ENCODE assay signal across 19 cellular contexts in genomic region chr11:77547047-77547836, GRCh38. TPM values are rescaled to one million over a fixed set of nuclear protein-coding genes. Genes with fewer than 3 reads are reported as not detected.
"Had no signal": no experiment of that assay in that cellular context is flagged by ENCODE, and none has a peak within 500 bp of the region (broad histone marks: within the 10 kb centered on the region; RNA-seq: fewer than 3 reads in every experiment).

No MANE protein-coding gene starts in this region.

- H3K36me3 ChIP-seq: esophagus muscularis mucosa, heart left ventricle, thoracic aorta, uterus had no signal

- H3K27me3 ChIP-seq: esophagus muscularis mucosa, foreskin keratinocyte, heart left ventricle, uterus had no signal

- ATAC-seq: activated CD8-positive, alpha-beta T cell treated with anti-CD3 and anti-CD28 coated beads for 36 hours; activated naive CD8-positive, alpha-beta T cell treated with anti-CD3 and anti-CD28 coated beads, Interleukin-2, amount 50 U/mL, for 24 hours; foreskin keratinocyte; heart left ventricle; naive thymus-derived CD4-positive, alpha-beta T cell had no signal

- H3K27ac ChIP-seq: esophagus muscularis mucosa, foreskin keratinocyte, heart left ventricle, thoracic aorta had no signal

- H3K27ac Mint-ChIP-seq: activated CD8-positive, alpha-beta T cell treated with anti-CD3 and anti-CD28 coated beads for 36 hours; activated naive CD4-positive, alpha-beta T cell treated with anti-CD3 and anti-CD28 coated beads, Interleukin-2, amount 50 U/mL, for 24 hours; activated naive CD8-positive, alpha-beta T cell treated with anti-CD3 and anti-CD28 coated beads, Interleukin-2, amount 50 U/mL, for 24 hours; activated T-helper 2 cell treated with anti-CD3 and anti-CD28 coated beads, Interferon-gamma antibody, Interleukin-2, Interleukin-4, amounts not matched to agents 10 μg/mL and 5 μg/mL and 100 μg/mL, durations not matched to agents 14 hours and 24 hours and 36 hours; naive thymus-derived CD4-positive, alpha-beta T cell; T-helper 1 cell treated with Interleukin-12 subunit alpha and Interleukin-12 subunit beta and Interleukin-4 antibody, amounts not matched to agents 30 μg/mL and 1 μg/mL, for 36 hours had no signal

- H3K9me3 Mint-ChIP-seq: activated CD8-positive, alpha-beta T cell treated with anti-CD3 and anti-CD28 coated beads for 36 hours; activated naive CD4-positive, alpha-beta T cell treated with anti-CD3 and anti-CD28 coated beads, Interleukin-2, amount 50 U/mL, for 24 hours; activated naive CD8-positive, alpha-beta T cell treated with anti-CD3 and anti-CD28 coated beads, Interleukin-2, amount 50 U/mL, for 24 hours; activated T-helper 2 cell treated with anti-CD3 and anti-CD28 coated beads, Interferon-gamma antibody, Interleukin-2, Interleukin-4, amounts not matched to agents 10 μg/mL and 5 μg/mL and 100 μg/mL, durations not matched to agents 14 hours and 24 hours and 36 hours; mesothelial cell of epicardium; naive thymus-derived CD4-positive, alpha-beta T cell; T-helper 1 cell treated with Interleukin-12 subunit alpha and Interleukin-12 subunit beta and Interleukin-4 antibody, amounts not matched to agents 30 μg/mL and 1 μg/mL, for 36 hours had no signal

- H3K4me1 ChIP-seq: foreskin keratinocyte, uterus had no signal

- H3K4me3 Mint-ChIP-seq: activated CD8-positive, alpha-beta T cell treated with anti-CD3 and anti-CD28 coated beads for 36 hours; activated naive CD4-positive, alpha-beta T cell treated with anti-CD3 and anti-CD28 coated beads, Interleukin-2, amount 50 U/mL, for 24 hours; activated naive CD8-positive, alpha-beta T cell treated with anti-CD3 and anti-CD28 coated beads, Interleukin-2, amount 50 U/mL, for 24 hours; mesothelial cell of epicardium; naive thymus-derived CD4-positive, alpha-beta T cell; T-helper 1 cell treated with Interleukin-12 subunit alpha and Interleukin-12 subunit beta and Interleukin-4 antibody, amounts not matched to agents 30 μg/mL and 1 μg/mL, for 36 hours had no signal

- DNase-seq: activated CD4-positive, alpha-beta T cell treated with anti-CD3 and anti-CD28 coated beads for 1 hour; activated CD4-positive, alpha-beta T cell treated with anti-CD3 and anti-CD28 coated beads, Interleukin-2, amount 50 U/mL, for 1 hour; activated CD8-positive, alpha-beta T cell treated with anti-CD3 and anti-CD28 coated beads for 36 hours; activated naive CD8-positive, alpha-beta T cell treated with anti-CD3 and anti-CD28 coated beads, Interleukin-2, amount 50 U/mL, for 24 hours; activated T-cell treated with anti-CD3 and anti-CD28 coated beads, Interleukin-2, amount 50 U/mL, for 48 hours; foreskin keratinocyte; heart left ventricle; islet precursor cell; naive thymus-derived CD4-positive, alpha-beta T cell; stimulated activated CD4-positive, alpha-beta T cell treated with anti-CD3 and anti-CD28 coated beads, Interleukin-2, amount 100 ng/mL, for 48 hours; stimulated activated naive CD4-positive, alpha-beta T cell treated with Interleukin-2 at 50 U/mL for 16 hours; trophoblast cell; uterus had no signal

- H3K9me3 ChIP-seq: esophagus muscularis mucosa, heart left ventricle, thoracic aorta, uterus had no signal

- H3K27me3 Mint-ChIP-seq: activated CD8-positive, alpha-beta T cell treated with anti-CD3 and anti-CD28 coated beads for 36 hours; activated naive CD4-positive, alpha-beta T cell treated with anti-CD3 and anti-CD28 coated beads, Interleukin-2, amount 50 U/mL, for 24 hours; activated naive CD8-positive, alpha-beta T cell treated with anti-CD3 and anti-CD28 coated beads, Interleukin-2, amount 50 U/mL, for 24 hours; naive thymus-derived CD4-positive, alpha-beta T cell had no signal

- H3K4me3 ChIP-seq: esophagus muscularis mucosa, heart left ventricle, thoracic aorta, uterus had no signal

- H3K36me3 Mint-ChIP-seq: activated naive CD4-positive, alpha-beta T cell treated with anti-CD3 and anti-CD28 coated beads, Interleukin-2, amount 50 U/mL, for 24 hours; mesothelial cell of epicardium; naive thymus-derived CD4-positive, alpha-beta T cell had no signal

RNA-seq across cellular contexts. Expression of gene AQP11, which starts 42.5 kb away (rescaled TPM):
- total RNA-seq: thoracic aorta had no signal
